ENCODE assay signal across 1 cellular context in the genomic region with DNA sequence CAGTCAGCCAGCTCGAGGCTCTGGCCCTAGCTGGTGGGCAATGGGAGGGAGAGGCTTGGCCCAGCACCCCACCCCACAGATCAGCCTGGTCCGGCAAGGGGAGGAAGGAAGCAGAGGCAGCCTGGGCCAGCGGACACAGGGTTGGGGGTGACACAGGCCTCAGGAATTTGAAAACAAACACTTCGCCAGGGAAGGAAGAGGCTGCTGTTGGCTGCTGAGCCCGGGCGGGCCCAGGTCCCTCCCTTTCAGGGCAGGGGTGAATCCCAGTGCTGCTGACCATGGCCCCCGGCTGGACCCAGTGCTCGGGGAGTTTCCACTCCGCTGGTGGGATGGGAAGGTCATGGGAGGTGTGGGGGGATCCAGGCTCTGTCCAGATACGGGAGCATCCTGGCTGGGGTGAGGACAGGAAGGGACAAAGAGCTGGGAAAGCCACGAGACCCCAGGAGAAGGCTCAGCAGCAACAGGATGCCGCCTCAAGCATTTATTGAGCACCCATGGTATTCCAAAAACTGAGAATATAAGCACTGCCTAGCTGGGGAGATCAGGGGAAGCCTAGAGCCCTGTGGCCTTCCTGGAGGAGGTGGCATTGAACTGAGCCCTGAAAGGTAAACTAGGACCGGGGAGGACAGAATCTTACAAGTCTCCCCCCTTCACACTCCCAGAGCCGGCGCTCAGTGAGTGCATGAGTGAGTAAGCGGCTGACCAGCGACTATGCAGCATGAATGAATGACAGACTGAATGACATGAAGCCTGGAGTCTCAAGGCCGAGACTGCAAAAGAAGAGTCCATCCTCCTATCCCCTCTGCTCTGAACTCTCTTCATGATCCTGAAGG.
TF ChIP-seq lines count a peak whose summit lies in the region.

No MANE protein-coding gene starts in this region.

TF ChIP-seq in endothelial cell of umbilical vein, 7 proteins besides CTCF, POLR2A, EP300 and RAD21:
- peak; percentile 36 for TF ChIP-seq MYC (IDR thresholded peaks at IDR 0.05; ENCODE audit: low read depth, low read length)
- TF ChIP-seq JUN (IDR thresholded peaks at IDR 0.05; ENCODE audit: borderline replicate concordance, insufficient read depth, insufficient read length, low read depth) = peak; percentile 61
- TF ChIP-seq FOS (IDR thresholded peaks at IDR 0.05; ENCODE audit: borderline replicate concordance, insufficient read depth, low read length) = peak; percentile 84
- peak; percentile 92 for TF ChIP-seq POLR2AphosphoS5 (IDR thresholded peaks at IDR 0.05; ENCODE audit: insufficient read depth, low read depth, low read length)
- no peak for TF ChIP-seq EZH2 (IDR thresholded peaks at IDR 0.05; ENCODE audit: borderline replicate concordance, low read depth, low read length, severe bottlenecking)
TF ChIP-seq in endothelial cell of umbilical vein: peak in this region for 4.
